1 cellular context compared by ENCODE assay signal in the genomic region with DNA sequence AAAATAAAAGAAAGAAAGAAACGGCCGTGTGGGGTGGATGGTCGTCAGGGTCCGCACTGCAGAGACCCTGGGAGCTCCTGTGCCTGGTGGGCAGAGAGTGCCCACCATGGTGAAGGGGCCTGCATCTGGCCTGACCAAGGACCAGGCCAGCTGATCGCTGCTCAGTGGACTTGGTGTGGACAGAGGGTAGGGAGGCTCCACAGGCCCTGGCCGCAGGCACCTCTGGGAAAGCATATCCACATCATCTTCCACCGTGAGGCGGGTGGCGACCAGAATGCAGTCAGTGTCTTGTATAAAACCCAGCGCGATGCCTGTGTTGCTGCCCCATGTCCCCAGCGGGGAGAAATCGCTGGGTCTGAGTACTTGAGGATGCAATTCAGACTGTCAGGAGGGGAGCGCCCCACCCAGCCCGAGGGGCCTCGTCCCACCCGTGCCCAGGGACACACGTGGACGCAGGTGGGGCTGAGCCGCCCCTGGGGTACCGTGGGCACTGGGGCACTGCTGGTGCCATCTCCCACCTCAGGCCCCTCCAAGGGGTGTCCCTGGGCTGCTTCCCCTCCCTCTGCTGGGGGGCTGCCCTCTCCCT.
TF ChIP-seq lines count a peak whose summit lies in the region.

No MANE protein-coding gene starts in this region.

TF ChIP-seq in HepG2, 621 proteins besides CTCF, POLR2A, EP300 and RAD21:
- TF ChIP-seq GFI1 (CRISPR knock-in tag; IDR thresholded peaks at IDR 0.05; ENCODE audit: borderline replicate concordance) (no peak), HNRNPL (IDR thresholded peaks at IDR 0.05; ENCODE audit: low read depth, low read length) (0 out of 2 replicates have a peak, but pooled peaks have one; percentile 14), ZNF337 (CRISPR knock-in tag; IDR thresholded peaks at IDR 0.05; ENCODE audit: borderline replicate concordance, low read depth) (no peak), NONO (IDR thresholded peaks at IDR 0.05) (no peak), NONO (CRISPR knock-in tag; conservative IDR thresholded peaks at IDR 0.05) (0 out of 2 replicates have a peak, but pooled peaks have one; percentile 20), ZFY (CRISPR knock-in tag; IDR thresholded peaks at IDR 0.05) (0 out of 2 replicates have a peak, but pooled peaks have one; percentile 9)
